Comparison of ENCODE assay signal across 1 cellular context in the genomic region with DNA sequence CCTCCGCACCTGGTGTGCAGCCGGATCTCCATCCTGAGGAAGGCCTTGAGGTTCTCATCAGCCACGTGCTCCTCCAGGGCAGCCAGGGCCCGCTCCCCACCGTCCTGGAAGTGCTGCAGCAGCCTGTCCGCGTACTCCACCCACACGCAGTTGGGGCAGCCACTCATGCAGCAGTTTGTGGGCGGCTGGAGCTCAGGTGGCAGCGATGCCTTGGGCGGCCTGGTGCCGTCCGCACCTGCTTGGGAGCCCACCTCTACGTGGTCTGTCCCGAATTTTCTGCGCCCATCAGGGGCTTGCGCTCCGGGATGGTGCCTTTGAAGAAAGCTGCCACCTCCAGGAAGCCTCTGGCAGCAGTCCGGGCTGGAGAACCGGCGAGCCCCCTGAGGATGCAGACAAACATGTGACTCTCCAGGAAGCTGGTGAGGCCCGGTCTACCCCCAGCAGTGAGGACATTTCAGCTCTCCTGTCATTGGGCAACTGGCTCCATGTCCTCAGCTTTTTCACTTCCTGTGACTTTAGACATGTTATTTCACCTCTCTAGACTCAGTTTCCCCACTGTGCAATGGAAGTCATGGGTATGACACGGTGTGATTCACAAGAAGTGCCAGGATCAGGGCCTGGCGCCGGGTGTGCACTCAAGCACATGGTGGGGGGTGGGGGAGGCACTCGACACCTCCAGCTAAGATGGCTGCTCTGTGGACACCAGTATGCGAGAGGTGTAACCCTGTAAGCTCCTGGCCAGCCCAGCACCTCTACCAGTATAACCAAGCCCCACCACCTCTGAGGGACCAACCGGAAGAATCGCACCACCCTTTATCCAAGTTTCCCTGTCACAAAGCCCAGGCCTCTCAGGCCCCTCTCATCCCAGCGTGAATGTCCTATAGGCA.
A peak's percentile ranks its signal among the peaks of the same experiment; 100 is the strongest.
TF ChIP-seq lines count a peak whose summit lies in the region.

No MANE protein-coding gene starts in this region.

TF ChIP-seq in K562, 482 proteins besides CTCF, POLR2A, EP300 and RAD21 (continued from another document and continues in another):
- TF ChIP-seq, protein P1, sequence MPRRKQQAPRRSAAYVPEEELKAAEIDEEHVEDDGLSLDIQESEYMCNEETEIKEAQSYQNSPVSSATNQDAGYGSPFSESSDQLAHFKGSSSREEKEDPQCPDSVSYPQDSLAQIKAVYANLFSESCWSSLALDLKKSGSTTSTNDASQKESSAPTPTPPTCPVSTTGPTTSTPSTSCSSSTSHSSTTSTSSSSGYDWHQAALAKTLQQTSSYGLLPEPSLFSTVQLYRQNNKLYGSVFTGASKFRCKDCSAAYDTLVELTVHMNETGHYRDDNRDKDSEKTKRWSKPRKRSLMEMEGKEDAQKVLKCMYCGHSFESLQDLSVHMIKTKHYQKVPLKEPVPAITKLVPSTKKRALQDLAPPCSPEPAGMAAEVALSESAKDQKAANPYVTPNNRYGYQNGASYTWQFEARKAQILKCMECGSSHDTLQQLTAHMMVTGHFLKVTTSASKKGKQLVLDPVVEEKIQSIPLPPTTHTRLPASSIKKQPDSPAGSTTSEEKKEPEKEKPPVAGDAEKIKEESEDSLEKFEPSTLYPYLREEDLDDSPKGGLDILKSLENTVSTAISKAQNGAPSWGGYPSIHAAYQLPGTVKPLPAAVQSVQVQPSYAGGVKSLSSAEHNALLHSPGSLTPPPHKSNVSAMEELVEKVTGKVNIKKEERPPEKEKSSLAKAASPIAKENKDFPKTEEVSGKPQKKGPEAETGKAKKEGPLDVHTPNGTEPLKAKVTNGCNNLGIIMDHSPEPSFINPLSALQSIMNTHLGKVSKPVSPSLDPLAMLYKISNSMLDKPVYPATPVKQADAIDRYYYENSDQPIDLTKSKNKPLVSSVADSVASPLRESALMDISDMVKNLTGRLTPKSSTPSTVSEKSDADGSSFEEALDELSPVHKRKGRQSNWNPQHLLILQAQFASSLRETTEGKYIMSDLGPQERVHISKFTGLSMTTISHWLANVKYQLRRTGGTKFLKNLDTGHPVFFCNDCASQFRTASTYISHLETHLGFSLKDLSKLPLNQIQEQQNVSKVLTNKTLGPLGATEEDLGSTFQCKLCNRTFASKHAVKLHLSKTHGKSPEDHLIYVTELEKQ (CRISPR knock-in tag; IDR thresholded peaks at IDR 0.05), result peak; percentile 83
- TF ChIP-seq MEF2D (tag; conservative IDR thresholded peaks at IDR 0.05; ENCODE audit: low read depth) (peak; percentile 73), TAF1 (IDR thresholded peaks at IDR 0.05; ENCODE audit: control insufficient read depth, extremely low read depth, insufficient read depth, low read length, severe bottlenecking) (peak; percentile 19), ETV5 (CRISPR knock-in tag; IDR thresholded peaks at IDR 0.05; ENCODE audit: low read depth) (no peak), NFIX (CRISPR knock-in tag; IDR thresholded peaks at IDR 0.05; ENCODE audit: low read depth) (no peak), ZFP36 (IDR thresholded peaks at IDR 0.05; ENCODE audit: low read depth, low read length, partially characterized antibody) (peak; percentile 45), ZNF766 (CRISPR knock-in tag; conservative IDR thresholded peaks at IDR 0.05) (peak; percentile 91), XRCC4 (IDR thresholded peaks at IDR 0.05; ENCODE audit: extremely low read depth, insufficient read depth, insufficient read length) (no peak), PRPF4 (IDR thresholded peaks at IDR 0.05; ENCODE audit: insufficient read depth, low read depth, low read length, poor library complexity, severe bottlenecking) (no peak), HIVEP1 (CRISPR knock-in tag; IDR thresholded peaks at IDR 0.05) (0 out of 2 replicates have a peak, but pooled peaks have one; percentile 13), KDM2B (CRISPR knock-in tag; IDR thresholded peaks at IDR 0.05) (peak; percentile 46; the same call in 1 of the 2 replicates), ZNF668 (CRISPR knock-in tag; IDR thresholded peaks at IDR 0.05) (peak; percentile 89; the same call in 1 of the 2 replicates), BACH1 (tag; IDR thresholded peaks at IDR 0.05) (peak; percentile 78), POLR2AphosphoS5 (IDR thresholded peaks at IDR 0.05; ENCODE audit: control insufficient read depth, insufficient read depth, low read depth, low read length) (peak; percentile 20; the same call in 1 of the 2 replicates), GATAD2A (IDR thresholded peaks at IDR 0.05) (no peak), ETV1 (tag; conservative IDR thresholded peaks at IDR 0.05; ENCODE audit: low read depth) (0 out of 2 replicates have a peak, but pooled peaks have one; percentile 40), ZNF239 (CRISPR knock-in tag; IDR thresholded peaks at IDR 0.05) (peak; percentile 73), ARNT (IDR thresholded peaks at IDR 0.05) (peak in 1 of 2 experiments; percentile 38; a peak in 1 of 4 replicates), SIX5 (IDR thresholded peaks at IDR 0.05; ENCODE audit: borderline replicate concordance in 1 of 2, insufficient read depth in 1 of 2, low read depth in 1 of 2, low read length in 2 of 2) (no peak), HOXB6 (CRISPR knock-in tag; IDR thresholded peaks at IDR 0.05; ENCODE audit: borderline replicate concordance) (0 out of 2 replicates have a peak, but pooled peaks have one; percentile 11), ZNF347 (CRISPR knock-in tag; IDR thresholded peaks at IDR 0.05; ENCODE audit: low read depth) (0 out of 2 replicates have a peak, but pooled peaks have one; percentile 73), SIN3A (IDR thresholded peaks at IDR 0.05; ENCODE audit: borderline replicate concordance in 2 of 2, control insufficient read depth in 1 of 2, low read depth in 2 of 2, low read length in 2 of 2) (0 out of 4 replicates have a peak, but pooled peaks of 1 of the 2 experiments have one; percentile 54), ZNF707 (CRISPR knock-in tag; conservative IDR thresholded peaks at IDR 0.05) (peak; percentile 49; the same call in 1 of the 2 replicates), ZNF311 (CRISPR knock-in tag; IDR thresholded peaks at IDR 0.05) (peak; percentile 92), DDX20 (tag; IDR thresholded peaks at IDR 0.05; ENCODE audit: low read depth) (no peak), DNMT1 (IDR thresholded peaks at IDR 0.05) (0 out of 2 replicates have a peak, but pooled peaks have one; percentile 52)
- TF ChIP-seq, protein P2, sequence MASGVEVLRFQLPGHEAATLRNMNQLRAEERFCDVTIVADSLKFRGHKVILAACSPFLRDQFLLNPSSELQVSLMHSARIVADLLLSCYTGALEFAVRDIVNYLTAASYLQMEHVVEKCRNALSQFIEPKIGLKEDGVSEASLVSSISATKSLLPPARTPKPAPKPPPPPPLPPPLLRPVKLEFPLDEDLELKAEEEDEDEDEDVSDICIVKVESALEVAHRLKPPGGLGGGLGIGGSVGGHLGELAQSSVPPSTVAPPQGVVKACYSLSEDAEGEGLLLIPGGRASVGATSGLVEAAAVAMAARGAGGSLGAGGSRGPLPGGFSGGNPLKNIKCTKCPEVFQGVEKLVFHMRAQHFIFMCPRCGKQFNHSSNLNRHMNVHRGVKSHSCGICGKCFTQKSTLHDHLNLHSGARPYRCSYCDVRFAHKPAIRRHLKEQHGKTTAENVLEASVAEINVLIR (CRISPR knock-in tag; IDR thresholded peaks at IDR 0.05), result peak; percentile 38; the same call in 1 of the 2 replicates
- TF ChIP-seq, protein P3, sequence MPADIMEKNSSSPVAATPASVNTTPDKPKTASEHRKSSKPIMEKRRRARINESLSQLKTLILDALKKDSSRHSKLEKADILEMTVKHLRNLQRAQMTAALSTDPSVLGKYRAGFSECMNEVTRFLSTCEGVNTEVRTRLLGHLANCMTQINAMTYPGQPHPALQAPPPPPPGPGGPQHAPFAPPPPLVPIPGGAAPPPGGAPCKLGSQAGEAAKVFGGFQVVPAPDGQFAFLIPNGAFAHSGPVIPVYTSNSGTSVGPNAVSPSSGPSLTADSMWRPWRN (IDR thresholded peaks at IDR 0.05; ENCODE audit: low read depth), result no peak
- TF ChIP-seq, protein P4, sequence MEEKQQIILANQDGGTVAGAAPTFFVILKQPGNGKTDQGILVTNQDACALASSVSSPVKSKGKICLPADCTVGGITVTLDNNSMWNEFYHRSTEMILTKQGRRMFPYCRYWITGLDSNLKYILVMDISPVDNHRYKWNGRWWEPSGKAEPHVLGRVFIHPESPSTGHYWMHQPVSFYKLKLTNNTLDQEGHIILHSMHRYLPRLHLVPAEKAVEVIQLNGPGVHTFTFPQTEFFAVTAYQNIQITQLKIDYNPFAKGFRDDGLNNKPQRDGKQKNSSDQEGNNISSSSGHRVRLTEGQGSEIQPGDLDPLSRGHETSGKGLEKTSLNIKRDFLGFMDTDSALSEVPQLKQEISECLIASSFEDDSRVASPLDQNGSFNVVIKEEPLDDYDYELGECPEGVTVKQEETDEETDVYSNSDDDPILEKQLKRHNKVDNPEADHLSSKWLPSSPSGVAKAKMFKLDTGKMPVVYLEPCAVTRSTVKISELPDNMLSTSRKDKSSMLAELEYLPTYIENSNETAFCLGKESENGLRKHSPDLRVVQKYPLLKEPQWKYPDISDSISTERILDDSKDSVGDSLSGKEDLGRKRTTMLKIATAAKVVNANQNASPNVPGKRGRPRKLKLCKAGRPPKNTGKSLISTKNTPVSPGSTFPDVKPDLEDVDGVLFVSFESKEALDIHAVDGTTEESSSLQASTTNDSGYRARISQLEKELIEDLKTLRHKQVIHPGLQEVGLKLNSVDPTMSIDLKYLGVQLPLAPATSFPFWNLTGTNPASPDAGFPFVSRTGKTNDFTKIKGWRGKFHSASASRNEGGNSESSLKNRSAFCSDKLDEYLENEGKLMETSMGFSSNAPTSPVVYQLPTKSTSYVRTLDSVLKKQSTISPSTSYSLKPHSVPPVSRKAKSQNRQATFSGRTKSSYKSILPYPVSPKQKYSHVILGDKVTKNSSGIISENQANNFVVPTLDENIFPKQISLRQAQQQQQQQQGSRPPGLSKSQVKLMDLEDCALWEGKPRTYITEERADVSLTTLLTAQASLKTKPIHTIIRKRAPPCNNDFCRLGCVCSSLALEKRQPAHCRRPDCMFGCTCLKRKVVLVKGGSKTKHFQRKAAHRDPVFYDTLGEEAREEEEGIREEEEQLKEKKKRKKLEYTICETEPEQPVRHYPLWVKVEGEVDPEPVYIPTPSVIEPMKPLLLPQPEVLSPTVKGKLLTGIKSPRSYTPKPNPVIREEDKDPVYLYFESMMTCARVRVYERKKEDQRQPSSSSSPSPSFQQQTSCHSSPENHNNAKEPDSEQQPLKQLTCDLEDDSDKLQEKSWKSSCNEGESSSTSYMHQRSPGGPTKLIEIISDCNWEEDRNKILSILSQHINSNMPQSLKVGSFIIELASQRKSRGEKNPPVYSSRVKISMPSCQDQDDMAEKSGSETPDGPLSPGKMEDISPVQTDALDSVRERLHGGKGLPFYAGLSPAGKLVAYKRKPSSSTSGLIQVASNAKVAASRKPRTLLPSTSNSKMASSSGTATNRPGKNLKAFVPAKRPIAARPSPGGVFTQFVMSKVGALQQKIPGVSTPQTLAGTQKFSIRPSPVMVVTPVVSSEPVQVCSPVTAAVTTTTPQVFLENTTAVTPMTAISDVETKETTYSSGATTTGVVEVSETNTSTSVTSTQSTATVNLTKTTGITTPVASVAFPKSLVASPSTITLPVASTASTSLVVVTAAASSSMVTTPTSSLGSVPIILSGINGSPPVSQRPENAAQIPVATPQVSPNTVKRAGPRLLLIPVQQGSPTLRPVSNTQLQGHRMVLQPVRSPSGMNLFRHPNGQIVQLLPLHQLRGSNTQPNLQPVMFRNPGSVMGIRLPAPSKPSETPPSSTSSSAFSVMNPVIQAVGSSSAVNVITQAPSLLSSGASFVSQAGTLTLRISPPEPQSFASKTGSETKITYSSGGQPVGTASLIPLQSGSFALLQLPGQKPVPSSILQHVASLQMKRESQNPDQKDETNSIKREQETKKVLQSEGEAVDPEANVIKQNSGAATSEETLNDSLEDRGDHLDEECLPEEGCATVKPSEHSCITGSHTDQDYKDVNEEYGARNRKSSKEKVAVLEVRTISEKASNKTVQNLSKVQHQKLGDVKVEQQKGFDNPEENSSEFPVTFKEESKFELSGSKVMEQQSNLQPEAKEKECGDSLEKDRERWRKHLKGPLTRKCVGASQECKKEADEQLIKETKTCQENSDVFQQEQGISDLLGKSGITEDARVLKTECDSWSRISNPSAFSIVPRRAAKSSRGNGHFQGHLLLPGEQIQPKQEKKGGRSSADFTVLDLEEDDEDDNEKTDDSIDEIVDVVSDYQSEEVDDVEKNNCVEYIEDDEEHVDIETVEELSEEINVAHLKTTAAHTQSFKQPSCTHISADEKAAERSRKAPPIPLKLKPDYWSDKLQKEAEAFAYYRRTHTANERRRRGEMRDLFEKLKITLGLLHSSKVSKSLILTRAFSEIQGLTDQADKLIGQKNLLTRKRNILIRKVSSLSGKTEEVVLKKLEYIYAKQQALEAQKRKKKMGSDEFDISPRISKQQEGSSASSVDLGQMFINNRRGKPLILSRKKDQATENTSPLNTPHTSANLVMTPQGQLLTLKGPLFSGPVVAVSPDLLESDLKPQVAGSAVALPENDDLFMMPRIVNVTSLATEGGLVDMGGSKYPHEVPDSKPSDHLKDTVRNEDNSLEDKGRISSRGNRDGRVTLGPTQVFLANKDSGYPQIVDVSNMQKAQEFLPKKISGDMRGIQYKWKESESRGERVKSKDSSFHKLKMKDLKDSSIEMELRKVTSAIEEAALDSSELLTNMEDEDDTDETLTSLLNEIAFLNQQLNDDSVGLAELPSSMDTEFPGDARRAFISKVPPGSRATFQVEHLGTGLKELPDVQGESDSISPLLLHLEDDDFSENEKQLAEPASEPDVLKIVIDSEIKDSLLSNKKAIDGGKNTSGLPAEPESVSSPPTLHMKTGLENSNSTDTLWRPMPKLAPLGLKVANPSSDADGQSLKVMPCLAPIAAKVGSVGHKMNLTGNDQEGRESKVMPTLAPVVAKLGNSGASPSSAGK (IDR thresholded peaks at IDR 0.05), result peak; percentile 98
- TF ChIP-seq, protein P5, sequence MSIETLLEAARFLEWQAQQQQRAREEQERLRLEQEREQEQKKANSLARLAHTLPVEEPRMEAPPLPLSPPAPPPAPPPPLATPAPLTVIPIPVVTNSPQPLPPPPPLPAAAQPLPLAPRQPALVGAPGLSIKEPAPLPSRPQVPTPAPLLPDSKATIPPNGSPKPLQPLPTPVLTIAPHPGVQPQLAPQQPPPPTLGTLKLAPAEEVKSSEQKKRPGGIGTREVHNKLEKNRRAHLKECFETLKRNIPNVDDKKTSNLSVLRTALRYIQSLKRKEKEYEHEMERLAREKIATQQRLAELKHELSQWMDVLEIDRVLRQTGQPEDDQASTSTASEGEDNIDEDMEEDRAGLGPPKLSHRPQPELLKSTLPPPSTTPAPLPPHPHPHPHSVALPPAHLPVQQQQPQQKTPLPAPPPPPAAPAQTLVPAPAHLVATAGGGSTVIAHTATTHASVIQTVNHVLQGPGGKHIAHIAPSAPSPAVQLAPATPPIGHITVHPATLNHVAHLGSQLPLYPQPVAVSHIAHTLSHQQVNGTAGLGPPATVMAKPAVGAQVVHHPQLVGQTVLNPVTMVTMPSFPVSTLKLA (conservative IDR thresholded peaks at IDR 0.05), result peak; percentile 45 to 62
- TF ChIP-seq, protein P6, sequence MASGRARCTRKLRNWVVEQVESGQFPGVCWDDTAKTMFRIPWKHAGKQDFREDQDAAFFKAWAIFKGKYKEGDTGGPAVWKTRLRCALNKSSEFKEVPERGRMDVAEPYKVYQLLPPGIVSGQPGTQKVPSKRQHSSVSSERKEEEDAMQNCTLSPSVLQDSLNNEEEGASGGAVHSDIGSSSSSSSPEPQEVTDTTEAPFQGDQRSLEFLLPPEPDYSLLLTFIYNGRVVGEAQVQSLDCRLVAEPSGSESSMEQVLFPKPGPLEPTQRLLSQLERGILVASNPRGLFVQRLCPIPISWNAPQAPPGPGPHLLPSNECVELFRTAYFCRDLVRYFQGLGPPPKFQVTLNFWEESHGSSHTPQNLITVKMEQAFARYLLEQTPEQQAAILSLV (tag; IDR thresholded peaks at IDR 0.05), result 0 out of 2 replicates have a peak, but pooled peaks have one; percentile 78
- TF ChIP-seq, protein P7, sequence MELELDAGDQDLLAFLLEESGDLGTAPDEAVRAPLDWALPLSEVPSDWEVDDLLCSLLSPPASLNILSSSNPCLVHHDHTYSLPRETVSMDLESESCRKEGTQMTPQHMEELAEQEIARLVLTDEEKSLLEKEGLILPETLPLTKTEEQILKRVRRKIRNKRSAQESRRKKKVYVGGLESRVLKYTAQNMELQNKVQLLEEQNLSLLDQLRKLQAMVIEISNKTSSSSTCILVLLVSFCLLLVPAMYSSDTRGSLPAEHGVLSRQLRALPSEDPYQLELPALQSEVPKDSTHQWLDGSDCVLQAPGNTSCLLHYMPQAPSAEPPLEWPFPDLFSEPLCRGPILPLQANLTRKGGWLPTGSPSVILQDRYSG (tag; conservative IDR thresholded peaks at IDR 0.05; ENCODE audit: low read depth), result peak; percentile 96
